Comparison of ENCODE assay signal across 7 cellular contexts in genomic region chr2:173027181-173028128, GRCh38. TPM values are rescaled to one million over a fixed set of nuclear protein-coding genes. Genes with fewer than 3 reads are reported as not detected.
A peak's percentile ranks its signal among the peaks of the same experiment; 100 is the strongest.
DNase-seq lines count a peak whose midpoint lies in the region; ATAC-seq and TF ChIP-seq lines count a peak whose summit lies in the region.

No MANE protein-coding gene starts in this region.

- peaks cover 4% of the 10 kb centered on the region for H3K4me1 Mint-ChIP-seq in activated T-cell treated with anti-CD3 and anti-CD28 coated beads, Interleukin-2, amount 50 U/mL, for 24 hours (ENCODE audit: low read depth)
- H3K4me1 Mint-ChIP-seq in natural killer cell treated with Interleukin-12 subunit alpha and Interleukin-12 subunit beta and Interleukin-15 and Interleukin-18, amount 100 ng/mL, for 72 hours (ENCODE audit: low read depth in 2 of 2), result peaks cover 0 to 4% of the 10 kb centered on the region in 2 donors
- no peaks in the 10 kb centered on the region for H3K4me1 Mint-ChIP-seq in stimulated activated effector memory CD8-positive, alpha-beta T cell treated with anti-CD3 and anti-CD28 coated beads, Interleukin-12 subunit alpha, Interleukin-12 subunit beta, amount 100 ng/mL, for 72 hours

- no peaks in the 10 kb centered on the region for H3K27me3 ChIP-seq in PC-3 (ENCODE audit: low read length)
- no peaks in the 10 kb centered on the region for H3K27me3 ChIP-seq in fibroblast of lung (ENCODE audit: control insufficient read depth, insufficient read depth, low read length)

- TF ChIP-seq CTCF in PC-3 (conservative IDR thresholded peaks at IDR 0.05; ENCODE audit: low read depth, low read length) (peak; percentile 96), fibroblast of lung (conservative IDR thresholded peaks at IDR 0.05 in 1 of 2, IDR thresholded peaks at IDR 0.05 in 1 of 2; ENCODE audit: low read depth in 1 of 2, low read length in 2 of 2) (peak; percentile 92 to 95)

- intact Hi-C loops in PC-3 (cut with micrococcal nuclease), result loop anchor here (1.0 to 5.0 kb wide), 6 partner anchors 48 to 1320 kb away; partner anchors contain the start of genes CDCA7 and MAP3K20

- BruUV-seq in PC-3 (replicated peaks; lab: Mats Ljungman, UMichigan), result no TSS peak

- peaks cover 9% of the 10 kb centered on the region for H3K27me3 Mint-ChIP-seq in activated T-cell treated with anti-CD3 and anti-CD28 coated beads, Interleukin-2, amount 50 U/mL, for 24 hours
- peaks cover 18 to 22% of the 10 kb centered on the region in 2 donors for H3K27me3 Mint-ChIP-seq in natural killer cell treated with Interleukin-12 subunit alpha and Interleukin-12 subunit beta and Interleukin-15 and Interleukin-18, amount 100 ng/mL, for 72 hours

- no peaks in the 10 kb centered on the region for H3K9me2 ChIP-seq in PC-3 (replicated peaks; ENCODE audit: low read length)

- no peaks in the 10 kb centered on the region for H3K36me3 Mint-ChIP-seq in activated T-cell treated with anti-CD3 and anti-CD28 coated beads, Interleukin-2, amount 50 U/mL, for 24 hours (ENCODE audit: low read depth)
- no peaks in the 10 kb centered on the region for H3K36me3 Mint-ChIP-seq in natural killer cell treated with Interleukin-12 subunit alpha and Interleukin-12 subunit beta and Interleukin-15 and Interleukin-18, amount 100 ng/mL, for 72 hours
- no peaks in the 10 kb centered on the region for H3K36me3 Mint-ChIP-seq in stimulated activated effector memory CD8-positive, alpha-beta T cell treated with anti-CD3 and anti-CD28 coated beads, Interleukin-12 subunit alpha, Interleukin-12 subunit beta, amount 100 ng/mL, for 72 hours

- no peaks in the 10 kb centered on the region for H4K20me1 ChIP-seq in PC-3 (ENCODE audit: low read length)
- no peaks in the 10 kb centered on the region for H4K20me1 ChIP-seq in fibroblast of lung (ENCODE audit: control insufficient read depth, extremely low read depth, insufficient read depth, low read length)

- no peak overlapping the region for H3K4me3 Mint-ChIP-seq in activated T-cell treated with anti-CD3 and anti-CD28 coated beads, Interleukin-2, amount 50 U/mL, for 24 hours
- no peak overlapping the region for H3K4me3 Mint-ChIP-seq in natural killer cell treated with Interleukin-12 subunit alpha and Interleukin-12 subunit beta and Interleukin-15 and Interleukin-18, amount 100 ng/mL, for 72 hours
- H3K4me3 Mint-ChIP-seq in stimulated activated effector memory CD8-positive, alpha-beta T cell treated with anti-CD3 and anti-CD28 coated beads, Interleukin-12 subunit alpha, Interleukin-12 subunit beta, amount 100 ng/mL, for 72 hours, result no peak overlapping the region

- in situ Hi-C loops in KBM-7 (cut with MboI; ENCODE audit: low pct_unique_long_range_greater_than_20kb, low sequenced_read_pairs), result no loop called here

- POLR2A ChIA-PET in PC-3 (lab: Charles Lee; ENCODE audit: unreplicated experiment), result no interaction called here

- H2AFZ ChIP-seq in PC-3 (ENCODE audit: low read length) (peak overlapping the region; percentile 81), fibroblast of lung (ENCODE audit: low read length) (peak overlapping the region; percentile 70)

- H3K27ac Mint-ChIP-seq in activated T-cell treated with anti-CD3 and anti-CD28 coated beads, Interleukin-2, amount 50 U/mL, for 24 hours, result no peak overlapping the region
- H3K27ac Mint-ChIP-seq in natural killer cell treated with Interleukin-12 subunit alpha and Interleukin-12 subunit beta and Interleukin-15 and Interleukin-18, amount 100 ng/mL, for 72 hours, result peak overlapping the region in 1 of 2 donors; percentile 16
- H3K27ac Mint-ChIP-seq in stimulated activated effector memory CD8-positive, alpha-beta T cell treated with anti-CD3 and anti-CD28 coated beads, Interleukin-12 subunit alpha, Interleukin-12 subunit beta, amount 100 ng/mL, for 72 hours, result no peak overlapping the region

- DNase-seq in KBM-7, result peak; percentile 85
- DNase-seq in PC-3, result peak; percentile 93
- DNase-seq in activated T-cell treated with anti-CD3 and anti-CD28 coated beads, Interleukin-2, amount 50 U/mL, for 24 hours, result peak; percentile 65
- DNase-seq in fibroblast of lung (ENCODE audit: low read depth in 2 of 2), result peak; percentile 77 to 94
- peak; percentile 82 for DNase-seq in natural killer cell treated with Interleukin-12 subunit alpha and Interleukin-12 subunit beta and Interleukin-15 and Interleukin-18, amount 100 ng/mL, for 72 hours (ENCODE audit: low spot score)
- peak; percentile 63 to 84 for DNase-seq in stimulated activated effector memory CD8-positive, alpha-beta T cell treated with anti-CD3 and anti-CD28 coated beads, Interleukin-12 subunit alpha, Interleukin-12 subunit beta, amount 100 ng/mL, for 72 hours (ENCODE audit: low spot score in 2 of 2)

- H3K9me3 Mint-ChIP-seq in activated T-cell treated with anti-CD3 and anti-CD28 coated beads, Interleukin-2, amount 50 U/mL, for 24 hours, result no peaks in the 10 kb centered on the region
- H3K9me3 Mint-ChIP-seq in natural killer cell treated with Interleukin-12 subunit alpha and Interleukin-12 subunit beta and Interleukin-15 and Interleukin-18, amount 100 ng/mL, for 72 hours, result no peaks in the 10 kb centered on the region
- no peaks in the 10 kb centered on the region for H3K9me3 Mint-ChIP-seq in stimulated activated effector memory CD8-positive, alpha-beta T cell treated with anti-CD3 and anti-CD28 coated beads, Interleukin-12 subunit alpha, Interleukin-12 subunit beta, amount 100 ng/mL, for 72 hours

- H3K27ac ChIP-seq in PC-3 (ENCODE audit: low read length) (no peak overlapping the region), fibroblast of lung (ENCODE audit: insufficient read depth, low read length) (no peak overlapping the region)

- peak; percentile 74 for ATAC-seq in GM18498 (IDR thresholded peaks at IDR 0.05; ENCODE audit: unreplicated experiment)
- peak; percentile 88 for ATAC-seq in PC-3
- peak; percentile 71 to 73 for ATAC-seq in natural killer cell treated with Interleukin-12 subunit alpha and Interleukin-12 subunit beta and Interleukin-15 and Interleukin-18, amount 100 ng/mL, for 72 hours
- ATAC-seq in stimulated activated effector memory CD8-positive, alpha-beta T cell treated with anti-CD3 and anti-CD28 coated beads, Interleukin-12 subunit alpha, Interleukin-12 subunit beta, amount 100 ng/mL, for 72 hours, result peak; percentile 62

- peaks cover 4% of the 10 kb centered on the region for H3K4me1 ChIP-seq in PC-3 (ENCODE audit: insufficient read depth, low read length)
- peaks cover 5% of the 10 kb centered on the region for H3K4me1 ChIP-seq in fibroblast of lung (ENCODE audit: control insufficient read depth, extremely low read depth, insufficient read depth, low read length)

- CTCF ChIA-PET in PC-3 (lab: Charles Lee), result interaction anchor here (0.6 to 2.1 kb wide), 9 partner anchors 22 to 201 kb away, joined by 3 to 13 read pairs (median 4); no protein-coding TSS in a partner anchor

- H3K36me3 ChIP-seq in PC-3 (ENCODE audit: low read depth, low read length) (no peaks in the 10 kb centered on the region), fibroblast of lung (ENCODE audit: control insufficient read depth, insufficient read depth, low read length) (no peaks in the 10 kb centered on the region)

- H3K79me2 ChIP-seq in PC-3 (ENCODE audit: low read length) (no peaks in the 10 kb centered on the region), fibroblast of lung (ENCODE audit: control insufficient read depth, insufficient read depth, low read length) (no peaks in the 10 kb centered on the region)

- H3K4me2 ChIP-seq in PC-3 (ENCODE audit: low read length) (peak overlapping the region; percentile 49), fibroblast of lung (ENCODE audit: extremely low read depth, insufficient read depth, low read length) (peak overlapping the region; percentile 29)

- H3K9ac ChIP-seq in PC-3 (ENCODE audit: low read length) (no peak overlapping the region), fibroblast of lung (ENCODE audit: insufficient read depth, low read length) (no peak overlapping the region)

- H3K4me3 ChIP-seq in PC-3 (ENCODE audit: low read length) (no peak overlapping the region), fibroblast of lung (replicated peaks in 1 of 4; ENCODE audit: control extremely low read depth in 1 of 4, insufficient read depth in 1 of 4, low read depth in 3 of 4, low read length in 4 of 4) (no peak overlapping the region)

- H3K9me3 ChIP-seq in PC-3 (ENCODE audit: low read length), result no peaks in the 10 kb centered on the region
- H3K9me3 ChIP-seq in fibroblast of lung (ENCODE audit: control insufficient read depth, insufficient read depth, low read depth, low read length), result no peaks in the 10 kb centered on the region

- H3F3A ChIP-seq in PC-3 (ENCODE audit: low read length, unreplicated experiment), result no peaks in the 10 kb centered on the region

RNA-seq across cellular contexts. Expression of gene MAP3K20, which starts 48.2 kb away (rescaled TPM):
- total RNA-seq in PC-3 (2014; rRNA removed), result 23.1 and 29.8 TPM in 2 replicates
- total RNA-seq in fibroblast of lung, result 120 and 138 TPM in 2 replicates
- polyA plus RNA-seq in fibroblast of lung, result 59.3 and 105 TPM in 2 replicates
- 37.0 and 69.9 TPM in 2 replicates for polyA plus RNA-seq in fibroblast of lung (2012)
- 11.8 and 28.4 TPM in 2 replicates for polyA minus RNA-seq in fibroblast of lung (ENCODE audit: low replicate concordance)
- total RNA-seq in natural killer cell treated with Interleukin-12 subunit alpha and Interleukin-12 subunit beta and Interleukin-15 and Interleukin-18, amount 100 ng/mL, for 72 hours, result 10 to 100 TPM; 30.1 to 76.8 TPM
